1 cellular context compared by ENCODE assay signal in genomic region chr7:129843982-129844840, GRCh38.
TF ChIP-seq lines count a peak whose summit lies in the region.

No MANE protein-coding gene starts in this region.

TF ChIP-seq in SK-N-SH, 30 proteins besides CTCF, POLR2A, EP300 and RAD21 (continued from another document):
- TF ChIP-seq, protein P1, sequence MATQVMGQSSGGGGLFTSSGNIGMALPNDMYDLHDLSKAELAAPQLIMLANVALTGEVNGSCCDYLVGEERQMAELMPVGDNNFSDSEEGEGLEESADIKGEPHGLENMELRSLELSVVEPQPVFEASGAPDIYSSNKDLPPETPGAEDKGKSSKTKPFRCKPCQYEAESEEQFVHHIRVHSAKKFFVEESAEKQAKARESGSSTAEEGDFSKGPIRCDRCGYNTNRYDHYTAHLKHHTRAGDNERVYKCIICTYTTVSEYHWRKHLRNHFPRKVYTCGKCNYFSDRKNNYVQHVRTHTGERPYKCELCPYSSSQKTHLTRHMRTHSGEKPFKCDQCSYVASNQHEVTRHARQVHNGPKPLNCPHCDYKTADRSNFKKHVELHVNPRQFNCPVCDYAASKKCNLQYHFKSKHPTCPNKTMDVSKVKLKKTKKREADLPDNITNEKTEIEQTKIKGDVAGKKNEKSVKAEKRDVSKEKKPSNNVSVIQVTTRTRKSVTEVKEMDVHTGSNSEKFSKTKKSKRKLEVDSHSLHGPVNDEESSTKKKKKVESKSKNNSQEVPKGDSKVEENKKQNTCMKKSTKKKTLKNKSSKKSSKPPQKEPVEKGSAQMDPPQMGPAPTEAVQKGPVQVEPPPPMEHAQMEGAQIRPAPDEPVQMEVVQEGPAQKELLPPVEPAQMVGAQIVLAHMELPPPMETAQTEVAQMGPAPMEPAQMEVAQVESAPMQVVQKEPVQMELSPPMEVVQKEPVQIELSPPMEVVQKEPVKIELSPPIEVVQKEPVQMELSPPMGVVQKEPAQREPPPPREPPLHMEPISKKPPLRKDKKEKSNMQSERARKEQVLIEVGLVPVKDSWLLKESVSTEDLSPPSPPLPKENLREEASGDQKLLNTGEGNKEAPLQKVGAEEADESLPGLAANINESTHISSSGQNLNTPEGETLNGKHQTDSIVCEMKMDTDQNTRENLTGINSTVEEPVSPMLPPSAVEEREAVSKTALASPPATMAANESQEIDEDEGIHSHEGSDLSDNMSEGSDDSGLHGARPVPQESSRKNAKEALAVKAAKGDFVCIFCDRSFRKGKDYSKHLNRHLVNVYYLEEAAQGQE (IDR thresholded peaks at IDR 0.05; ENCODE audit: low read depth, low read length): no peak
- no peak for TF ChIP-seq JUND (IDR thresholded peaks at IDR 0.05)
- TF ChIP-seq CHD2 (IDR thresholded peaks at IDR 0.05; ENCODE audit: low read length, partially characterized antibody): no peak
- TF ChIP-seq FOXM1 (IDR thresholded peaks at IDR 0.05; ENCODE audit: low read depth): no peak
- TF ChIP-seq YY1 (IDR thresholded peaks at IDR 0.05; ENCODE audit: low read depth): 0 out of 2 replicates have a peak, but pooled peaks have one; percentile 24
- no peak for TF ChIP-seq SMC3 (IDR thresholded peaks at IDR 0.05; ENCODE audit: low read depth, low read length)
- TF ChIP-seq GATA2 (CRISPR knock-in tag; IDR thresholded peaks at IDR 0.05): no peak
- no peak for TF ChIP-seq MEF2A (IDR thresholded peaks at IDR 0.05; ENCODE audit: borderline replicate concordance, low read depth)
- TF ChIP-seq, protein P2, sequence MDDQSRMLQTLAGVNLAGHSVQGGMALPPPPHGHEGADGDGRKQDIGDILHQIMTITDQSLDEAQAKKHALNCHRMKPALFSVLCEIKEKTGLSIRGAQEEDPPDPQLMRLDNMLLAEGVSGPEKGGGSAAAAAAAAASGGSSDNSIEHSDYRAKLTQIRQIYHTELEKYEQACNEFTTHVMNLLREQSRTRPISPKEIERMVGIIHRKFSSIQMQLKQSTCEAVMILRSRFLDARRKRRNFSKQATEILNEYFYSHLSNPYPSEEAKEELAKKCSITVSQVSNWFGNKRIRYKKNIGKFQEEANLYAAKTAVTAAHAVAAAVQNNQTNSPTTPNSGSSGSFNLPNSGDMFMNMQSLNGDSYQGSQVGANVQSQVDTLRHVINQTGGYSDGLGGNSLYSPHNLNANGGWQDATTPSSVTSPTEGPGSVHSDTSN (IDR thresholded peaks at IDR 0.05): no peak
- TF ChIP-seq MXI1 (IDR thresholded peaks at IDR 0.05; ENCODE audit: low read depth, low read length): no peak
- no peak for TF ChIP-seq RFX5 (IDR thresholded peaks at IDR 0.05; ENCODE audit: low read length)
- TF ChIP-seq EZH2phosphoT487 (IDR thresholded peaks at IDR 0.05; ENCODE audit: borderline replicate concordance, low read depth): no peak
- TF ChIP-seq TEAD4 (IDR thresholded peaks at IDR 0.05; ENCODE audit: borderline replicate concordance, insufficient read depth): no peak
- TF ChIP-seq ELF1 (IDR thresholded peaks at IDR 0.05): no peak
